17 cellular contexts compared by ENCODE assay signal in the genomic region with DNA sequence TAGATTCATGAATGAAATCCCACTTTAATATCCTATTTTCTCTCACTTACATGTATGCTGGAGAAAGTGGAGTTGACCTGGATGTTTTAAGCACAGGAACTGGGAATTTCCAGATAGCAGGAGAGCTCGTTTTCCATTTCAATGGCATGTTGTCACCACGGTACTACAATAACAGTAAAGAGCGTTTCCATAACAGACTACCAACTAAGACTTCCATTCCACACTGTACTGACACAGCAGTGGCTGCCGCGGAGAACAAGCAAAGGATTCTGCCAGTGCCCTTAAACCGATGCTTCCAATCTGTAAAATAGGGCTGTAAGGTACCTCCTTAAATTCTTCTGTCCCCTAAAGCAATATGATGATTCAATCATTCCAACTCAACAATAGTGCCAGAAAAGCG.
DNase-seq lines count a peak whose midpoint lies in the region; ATAC-seq, FAIRE-seq and TF ChIP-seq lines count a peak whose summit lies in the region.
"Had no signal": no experiment of that assay in that cellular context is flagged by ENCODE, and none has a peak within 500 bp of the region (broad histone marks: within the 10 kb centered on the region; RNA-seq: fewer than 3 reads in every experiment).

No MANE protein-coding gene starts in this region.

- no peak for ATAC-seq in HG03571 (IDR thresholded peaks at IDR 0.05; ENCODE audit: unreplicated experiment)
- no peak for ATAC-seq in GM21723 (IDR thresholded peaks at IDR 0.05; ENCODE audit: unreplicated experiment)
- ATAC-seq: activated CD8-positive, alpha-beta memory T cell treated with anti-CD3 and anti-CD28 coated beads, Interleukin-2, amount 10 ng/mL, durations not matched to agents 7 days and 5 days had no signal

- peak overlapping the region; percentile 28 for H3K4me2 ChIP-seq in keratinocyte (ENCODE audit: control insufficient read depth, extremely low read depth, insufficient read depth, low read depth, low read length)

- H3K79me2 ChIP-seq in keratinocyte (ENCODE audit: control insufficient read depth, insufficient read depth, low read length) = no peaks in the 10 kb centered on the region

- H3K9me1 ChIP-seq in keratinocyte (ENCODE audit: control insufficient read depth, extremely low read depth, insufficient read depth, low read length) = no peaks in the 10 kb centered on the region

- peak; percentile 15 for DNase-seq in BE2C
- DNase-seq in cerebellar cortex (ENCODE audit: low spot score) = peak; percentile 61
- no peak for DNase-seq in keratinocyte (ENCODE audit: low read depth, low spot score)
- DNase-seq in mesenteric fat pad (ENCODE audit: low spot score) = no peak
- no peak for DNase-seq in ureter (ENCODE audit: low spot score)
- DNase-seq: activated CD8-positive, alpha-beta memory T cell treated with anti-CD3 and anti-CD28 coated beads, Interleukin-2, amount 10 ng/mL, durations not matched to agents 7 days and 5 days; adrenal gland; left cardiac atrium; pancreas; PC-3; stimulated activated CD4-positive, alpha-beta T cell treated with anti-CD3 and anti-CD28 coated beads, Interleukin-4, amount 100 ng/mL, for 4 hours had no signal

- no peaks in the 10 kb centered on the region for H3K36me3 ChIP-seq in BE2C
- H3K36me3 ChIP-seq in HUES48 (ENCODE audit: control insufficient read depth, insufficient read depth, low read length) = no peaks in the 10 kb centered on the region
- H3K36me3 ChIP-seq in keratinocyte (ENCODE audit: control insufficient read depth in 2 of 2, extremely low read depth in 1 of 2, insufficient read depth in 2 of 2, low read length in 2 of 2) = no peaks in the 10 kb centered on the region
- H3K36me3 ChIP-seq: adrenal gland, pancreas had no signal

- H3K27ac ChIP-seq in HUES48 (ENCODE audit: low read depth, low read length) = peak overlapping the region; percentile 74
- H3K27ac ChIP-seq in keratinocyte (ENCODE audit: control insufficient read depth, insufficient read depth, low read length) = no peak overlapping the region
- H3K27ac ChIP-seq: adrenal gland, epithelial cell of prostate, pancreas had no signal

- TF ChIP-seq CTCF in BE2C (IDR thresholded peaks at IDR 0.05; ENCODE audit: low read depth, low read length) = no peak
- TF ChIP-seq CTCF in keratinocyte (optimal IDR thresholded peaks at IDR 0.05 in 1 of 3, IDR thresholded peaks at IDR 0.05 in 1 of 3, conservative IDR thresholded peaks at IDR 0.05 in 1 of 3; ENCODE audit: extremely low read depth in 1 of 3, insufficient read depth in 2 of 3, low read length in 3 of 3) = no peak

- no peaks in the 10 kb centered on the region; the same call in 1 of the 2 replicates for H3K4me1 ChIP-seq in BE2C
- H3K4me1 ChIP-seq in HUES48 (ENCODE audit: control insufficient read depth, insufficient read depth, low read length) = peaks cover 55% of the 10 kb centered on the region
- peaks cover 3% of the 10 kb centered on the region for H3K4me1 ChIP-seq in keratinocyte (ENCODE audit: control insufficient read depth, extremely low read depth, insufficient read depth, low read length)
- H3K4me1 ChIP-seq: adrenal gland had no signal

- H2AFZ ChIP-seq in keratinocyte (ENCODE audit: control insufficient read depth, low read length) = no peak overlapping the region

- dilution Hi-C loops in keratinocyte (cut with MboI; ENCODE audit: extremely low pct_ligation_motif_present, low sequenced_read_pairs) = no loop called here

- no peak overlapping the region for H3K9ac ChIP-seq in HUES48 (ENCODE audit: low read depth, low read length)
- H3K9ac ChIP-seq in keratinocyte (ENCODE audit: control insufficient read depth, extremely low read depth, insufficient read depth, low read length) = no peak overlapping the region

- FAIRE-seq in keratinocyte (lab: Jason Lieb, UNC) = no peak
- FAIRE-seq: H54, TTC549 had no signal

- no peaks in the 10 kb centered on the region for H3K27me3 ChIP-seq in BE2C
- H3K27me3 ChIP-seq in HUES48 (ENCODE audit: control insufficient read depth, insufficient read depth, low read length) = no peaks in the 10 kb centered on the region; the same call in 1 of the 2 replicates
- H3K27me3 ChIP-seq in keratinocyte (ENCODE audit: control insufficient read depth, extremely low read depth, insufficient read depth, low read length) = no peaks in the 10 kb centered on the region
- H3K27me3 ChIP-seq: adrenal gland, pancreas had no signal

- H3K4me3 ChIP-seq in BE2C (ENCODE audit: low read depth, low read length) (peak overlapping the region; percentile 54), HUES48 (ENCODE audit: low read depth, low read length) (peak overlapping the region; percentile 11), keratinocyte (ENCODE audit: control insufficient read depth in 2 of 3, extremely low read depth in 1 of 3, insufficient read depth in 2 of 3, low read depth in 1 of 3, low read length in 3 of 3) (no peak overlapping the region)
- H3K4me3 ChIP-seq: adrenal gland, pancreas had no signal

- no peaks in the 10 kb centered on the region for H4K20me1 ChIP-seq in keratinocyte (ENCODE audit: control insufficient read depth, extremely low read depth, insufficient read depth, low read length)

- H3K9me3 ChIP-seq in BE2C (no peaks in the 10 kb centered on the region), HUES48 (ENCODE audit: control insufficient read depth, insufficient read depth, low read length) (no peaks in the 10 kb centered on the region), keratinocyte (ENCODE audit: control insufficient read depth, low read depth, low read length) (no peaks in the 10 kb centered on the region)
- H3K9me3 ChIP-seq: adrenal gland, pancreas had no signal

Comparison
In these comparisons a context has a peak if more than half of its experiments do, and no peak if none do; other contexts are left out.
1. DNase-seq: peak in BE2C (single experiment) and cerebellar cortex (single experiment); none in keratinocyte (single experiment), mesenteric fat pad (single experiment) and ureter (single experiment).
2. H3K4me3 ChIP-seq: peak in BE2C (single experiment) and HUES48 (single experiment); none in keratinocyte (0 of 3).